ENCODE assay signal across 16 cellular contexts in the genomic region with DNA sequence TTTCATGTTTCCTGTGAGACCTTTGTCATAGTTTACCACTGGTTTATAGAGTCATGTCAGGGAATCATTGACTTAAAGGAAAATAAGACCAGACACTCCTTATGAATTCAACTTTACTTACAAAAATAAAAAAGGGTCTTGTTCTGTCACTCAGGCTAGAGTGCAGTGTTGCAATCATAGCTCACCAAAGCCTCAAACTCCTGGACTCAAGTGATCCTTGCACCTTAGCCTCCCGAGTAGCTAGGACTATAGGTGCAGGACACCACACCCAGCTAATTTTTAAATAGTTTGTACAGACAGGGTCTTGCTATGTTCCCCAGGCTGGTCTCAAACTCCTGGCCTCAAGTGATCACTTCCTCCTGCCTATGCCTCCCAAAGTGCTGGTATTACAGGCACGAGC. TPM values are rescaled to one million over a fixed set of nuclear protein-coding genes. Genes with fewer than 3 reads are reported as not detected.
DNase-seq lines count a peak whose midpoint lies in the region; ATAC-seq and TF ChIP-seq lines count a peak whose summit lies in the region.
"Had no signal": no experiment of that assay in that cellular context is flagged by ENCODE, and none has a peak within 500 bp of the region (broad histone marks: within the 10 kb centered on the region; RNA-seq: fewer than 3 reads in every experiment).

No MANE protein-coding gene starts in this region.

- intact Hi-C loops in colonic mucosa (cut with DNase I), result no loop called here
- intact Hi-C loops in right lobe of liver (cut with DNase I), result no loop called here

- peak overlapping the region; percentile 48 for H3K27ac ChIP-seq in colonic mucosa
- H3K27ac ChIP-seq in right lobe of liver, result peak overlapping the region in 2 of 3 donors; percentile 75 to 91
- H3K27ac ChIP-seq: A549, C4-2B had no signal

- H3K27me3 ChIP-seq in colonic mucosa (no peaks in the 10 kb centered on the region), right lobe of liver (no peaks in the 10 kb centered on the region)

- no peak for TF ChIP-seq POLR2A in right lobe of liver (IDR thresholded peaks at IDR 0.05)

- no peaks in the 10 kb centered on the region for H3K27me3 Mint-ChIP-seq in osteocyte (ENCODE audit: unreplicated experiment)

- no peaks in the 10 kb centered on the region for H3K4me1 ChIP-seq in colonic mucosa
- peaks cover 0 to 56% (median 23%) of the 10 kb centered on the region in 4 donors for H3K4me1 ChIP-seq in right lobe of liver
- H3K4me1 ChIP-seq: BE2C had no signal

- no peak overlapping the region for H3K9ac ChIP-seq in colonic mucosa (ENCODE audit: low read depth in 2 of 2, low read length in 2 of 2)

- H3K4me3 ChIP-seq in colonic mucosa (no peak overlapping the region), right lobe of liver (no peak overlapping the region)
- H3K4me3 ChIP-seq: A549, GM23338 had no signal

- peak overlapping the region; percentile 77 for H3K27ac Mint-ChIP-seq in osteocyte (ENCODE audit: unreplicated experiment)
- H3K27ac Mint-ChIP-seq: CD8-positive, alpha-beta T cell; GM23338 had no signal

- peak in 3 of 4 donors; percentile 10 to 47 (median 25) for ATAC-seq in right lobe of liver
- ATAC-seq: A549; CD8-positive, alpha-beta T cell; GM23338 had no signal

- no peaks in the 10 kb centered on the region for H3K9me3 Mint-ChIP-seq in osteocyte (ENCODE audit: unreplicated experiment)

- WGBS in right lobe of liver (ENCODE audit: insufficient coverage, low coverage, low lambda C conversion rate, missing lambda C conversion rate), result 79% methylated on average over 1 of the region's 2 CpGs

- TF ChIP-seq CTCF in colonic mucosa (IDR thresholded peaks at IDR 0.05), result no peak
- no peak for TF ChIP-seq CTCF in right lobe of liver (IDR thresholded peaks at IDR 0.05)
- TF ChIP-seq CTCF in osteocyte (IDR thresholded peaks at IDR 0.05), result no peak

- DNase-seq in colonic mucosa (no peak), right lobe of liver (no peak), osteocyte (ENCODE audit: extremely low spot score, unreplicated experiment) (no peak), medulla oblongata (ENCODE audit: extremely low spot score) (no peak), globus pallidus (ENCODE audit: low spot score) (no peak), retina (no peak)
- DNase-seq in activated CD4-positive, alpha-beta T cell treated with anti-CD3 and anti-CD28 coated beads, Interleukin-2, amount 50 U/mL, for 4 hours, result no peak
- DNase-seq: BE2C; CD8-positive, alpha-beta T cell; COR-L47; DMS153; DMS79 treated with DMSO at 0.1 percent for 48 hours; H7 had no signal

- H3K9me3 ChIP-seq in colonic mucosa (no peaks in the 10 kb centered on the region), right lobe of liver (no peaks in the 10 kb centered on the region)
- H3K9me3 ChIP-seq: A549, BE2C had no signal

- H3K36me3 Mint-ChIP-seq in osteocyte (ENCODE audit: unreplicated experiment), result peaks cover 3% of the 10 kb centered on the region
- H3K36me3 Mint-ChIP-seq: CD8-positive, alpha-beta T cell had no signal

- H3K36me3 ChIP-seq in colonic mucosa, result no peaks in the 10 kb centered on the region
- H3K36me3 ChIP-seq in right lobe of liver, result no peaks in the 10 kb centered on the region
- H3K36me3 ChIP-seq: BE2C had no signal

- peaks cover 15% of the 10 kb centered on the region for H3K4me1 Mint-ChIP-seq in osteocyte (ENCODE audit: unreplicated experiment)
- H3K4me1 Mint-ChIP-seq: GM23338 had no signal

- no peak overlapping the region for H3K4me3 Mint-ChIP-seq in osteocyte (ENCODE audit: unreplicated experiment)
- H3K4me3 Mint-ChIP-seq: CD8-positive, alpha-beta T cell; GM23338 had no signal

RNA-seq across cellular contexts. Expression of a gene that starts 19.0 kb away (rescaled TPM):
- total RNA-seq in colonic mucosa (10 to 100 TPM; 43.7 to 90.9 TPM), right lobe of liver (100 to 1,000 TPM in 3 of 6 experiments, 10 to 100 TPM in 3; 64.1 to 115 (median 99.2) TPM), osteocyte (24.4 and 26.5 TPM in 2 replicates)

RNA-seq across cellular contexts. Expression of a gene that starts 47.0 kb away (rescaled TPM):
- total RNA-seq in colonic mucosa (10 to 100 TPM in 1 of 2 donors, 1 to 10 TPM in 1; 8.7 to 15.3 TPM), right lobe of liver (1 to 10 TPM; 2.1 to 7.7 (median 6.1) TPM), osteocyte (9.9 and 16.1 TPM in 2 replicates)
